In genomic region chr2:2826621-2827020, GRCh38 we compare ENCODE assay signal across 16 cellular contexts.
DNase-seq lines count a peak whose midpoint lies in the region; ATAC-seq and TF ChIP-seq lines count a peak whose summit lies in the region.
"Had no signal": no experiment of that assay in that cellular context is flagged by ENCODE, and none has a peak within 500 bp of the region (broad histone marks: within the 10 kb centered on the region; RNA-seq: fewer than 3 reads in every experiment).

No MANE protein-coding gene starts in this region.

- H3K27ac ChIP-seq in heart right ventricle (no peak overlapping the region), Peyer's patch (no peak overlapping the region)
- H3K27ac ChIP-seq: C4-2B, GM23248 had no signal

- 74 to 87% methylated on average over 8 of the region's 8 CpGs for WGBS in heart right ventricle, 2 donors

- TF ChIP-seq CTCF in heart right ventricle (IDR thresholded peaks at IDR 0.05) = no peak
- TF ChIP-seq CTCF in Peyer's patch (IDR thresholded peaks at IDR 0.05) = no peak

- H3K4me3 ChIP-seq in heart right ventricle = no peak overlapping the region
- no peak overlapping the region for H3K4me3 ChIP-seq in Peyer's patch
- H3K4me3 ChIP-seq: GM23248 had no signal

- DNase-seq in cardiac septum (ENCODE audit: low spot score) (peak; percentile 65), heart right ventricle (no peak), Peyer's patch (peak in 2 of 3 donors; percentile 8 to 22), left lobe of liver (ENCODE audit: low spot score) (peak; percentile 29), SKM-1 treated with dmso at 0.1 percent for 144 hours (lab: John Stamatoyannopoulos, UW; ENCODE audit: unreplicated experiment) (no peak), HK-2 (ENCODE audit: unreplicated experiment) (no peak)
- DNase-seq: DMS79, GM23248, KG1, NCI-H1105 treated with DMSO at 0.1 percent for 48 hours, NCI-H1694, NCI-H2081 treated with DMSO at 0.1 percent for 48 hours had no signal

- ATAC-seq in heart right ventricle = no peak
- ATAC-seq in left lobe of liver = no peak
- no peak for ATAC-seq in HG03571 (IDR thresholded peaks at IDR 0.05; ENCODE audit: unreplicated experiment)
- ATAC-seq: HCT116, Panc1 had no signal

- H3K4me1 ChIP-seq in heart right ventricle = no peaks in the 10 kb centered on the region
- H3K4me1 ChIP-seq in Peyer's patch = no peaks in the 10 kb centered on the region

- no peak for TF ChIP-seq POLR2A in Peyer's patch (IDR thresholded peaks at IDR 0.05)

- H3K36me3 ChIP-seq in heart right ventricle (no peaks in the 10 kb centered on the region), Peyer's patch (no peaks in the 10 kb centered on the region)

- H3K9me3 ChIP-seq in heart right ventricle (peaks cover 0 to 10% (median 1%) of the 10 kb centered on the region in 11 donors), Peyer's patch (no peaks in the 10 kb centered on the region)

- intact Hi-C loops in cardiac septum (cut with DNase I) (no loop called here), heart right ventricle (cut with DNase I) (no loop called here)

- H3K27me3 ChIP-seq in heart right ventricle (no peaks in the 10 kb centered on the region), Peyer's patch (no peaks in the 10 kb centered on the region)

Comparison
In these comparisons a context has a peak if more than half of its experiments do, and no peak if none do; other contexts are left out.
1. DNase-seq: peak in cardiac septum (single experiment), Peyer's patch (2 of 3) and left lobe of liver (single experiment); none in heart right ventricle (0 of 2), SKM-1 treated with dmso at 0.1 percent for 144 hours (single experiment) and HK-2 (single experiment).